1 cellular context compared by ENCODE assay signal in the genomic region with DNA sequence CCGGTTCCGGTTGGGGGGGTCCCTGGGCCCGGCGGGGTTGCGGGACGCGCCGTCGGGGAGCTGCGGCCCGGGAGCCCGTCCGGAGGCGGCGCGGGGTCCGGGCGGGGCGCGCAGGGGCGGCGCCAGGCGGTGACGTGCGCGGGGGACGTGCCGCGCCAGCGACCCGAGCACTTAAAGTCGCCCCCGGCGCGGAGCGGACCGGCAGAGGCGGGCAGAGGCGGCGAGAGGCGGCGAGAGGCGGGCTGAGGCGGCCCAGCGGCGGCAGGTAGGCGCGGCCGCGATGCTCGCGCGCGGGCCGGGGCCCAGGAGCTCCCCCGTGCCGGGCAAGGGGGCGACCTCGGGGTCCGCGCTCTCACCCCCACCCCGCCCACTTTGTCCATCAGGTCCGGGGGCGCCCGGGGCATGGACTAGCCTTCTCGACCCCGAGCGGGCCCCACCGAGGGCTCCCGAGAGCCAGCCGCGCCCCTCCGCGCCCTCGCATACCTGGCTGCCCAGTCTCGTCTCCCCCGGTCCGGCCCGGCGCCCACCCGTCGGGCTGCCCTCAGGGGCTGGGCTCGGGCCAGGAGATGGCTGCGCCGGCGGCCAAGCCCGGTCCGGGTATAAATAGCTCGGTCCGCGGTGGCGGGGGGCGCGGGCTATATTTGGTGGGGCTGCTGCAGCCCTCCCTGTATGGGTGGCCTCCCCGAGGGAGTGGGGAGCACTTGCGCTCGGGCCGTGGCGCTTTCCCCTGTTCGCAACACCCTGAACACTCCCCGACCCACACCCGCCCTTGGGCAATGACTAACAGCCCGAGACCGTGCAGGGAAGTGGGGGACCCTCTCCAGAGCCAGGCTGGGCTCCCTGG.
A peak's percentile ranks its signal among the peaks of the same experiment; 100 is the strongest.
TF ChIP-seq lines count a peak whose summit lies in the region.

SLC16A3 (plus strand) TSS at position 201 of the 844 bp plus-strand sequence. CDS start 6,967 bp downstream, outside the sequence.

TF ChIP-seq in SK-N-SH, 30 proteins besides CTCF, POLR2A, EP300 and RAD21 (continued from another document):
- TF ChIP-seq PBX3 (IDR thresholded peaks at IDR 0.05) (no peak), NRF1 (IDR thresholded peaks at IDR 0.05; ENCODE audit: low read depth, low read length) (peak; percentile 40; the same call in 1 of the 2 replicates)
TF ChIP-seq in SK-N-SH: peak in this region for 3.
